ENCODE assay signal across 20 cellular contexts in the genomic region with DNA sequence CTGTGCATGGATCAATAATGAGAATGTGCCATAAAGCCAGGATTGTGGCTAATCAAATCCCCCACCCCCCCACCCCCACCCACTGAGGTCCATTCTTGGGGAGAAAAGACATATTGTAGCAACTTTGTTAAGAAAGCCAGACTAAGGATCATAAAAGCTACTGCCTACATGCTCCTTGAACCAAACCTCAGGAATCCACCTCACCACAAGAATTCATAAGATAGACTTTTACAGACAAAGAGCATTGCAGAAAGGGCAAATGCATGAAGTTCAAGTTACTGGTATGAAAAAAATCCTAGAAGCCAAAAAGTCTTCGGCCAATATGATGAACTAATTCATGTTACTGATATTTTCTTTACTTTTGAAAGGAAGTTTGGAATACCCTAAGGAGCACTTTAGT.
DNase-seq lines count a peak whose midpoint lies in the region; ATAC-seq and TF ChIP-seq lines count a peak whose summit lies in the region.
"Had no signal": no experiment of that assay in that cellular context is flagged by ENCODE, and none has a peak within 500 bp of the region (broad histone marks: within the 10 kb centered on the region; RNA-seq: fewer than 3 reads in every experiment).

No MANE protein-coding gene starts in this region.

- CTCF ChIA-PET in AG04449 (lab: Yijun Ruan, JAX): interaction anchor here (1.2 kb wide), 1 partner anchor 24 kb away, joined by 3 read pairs; no protein-coding TSS in a partner anchor

- no peak overlapping the region for H3K27ac ChIP-seq in brain microvascular endothelial cell
- H3K27ac ChIP-seq in hepatocyte: no peak overlapping the region
- H3K27ac ChIP-seq: heart right ventricle, SJCRH30, skin epidermis, transverse colon had no signal

- H3K27me3 ChIP-seq in brain microvascular endothelial cell (replicated peaks) (no peaks in the 10 kb centered on the region), MG63 (no peaks in the 10 kb centered on the region), hepatocyte (no peaks in the 10 kb centered on the region)
- H3K27me3 ChIP-seq: SJCRH30, transverse colon had no signal

- POLR2A ChIA-PET in AG04449 (lab: Yijun Ruan, JAX): no interaction called here

- no peak for ATAC-seq in GM18520 (IDR thresholded peaks at IDR 0.05; ENCODE audit: unreplicated experiment)
- ATAC-seq: heart right ventricle; stimulated activated effector memory CD8-positive, alpha-beta T cell treated with anti-CD3 and anti-CD28 coated beads, Interleukin-12 subunit alpha, Interleukin-12 subunit beta, amount 100 ng/mL, for 72 hours had no signal

- no peaks in the 10 kb centered on the region for H3K36me3 Mint-ChIP-seq in HFFc6 (ENCODE audit: low read depth)
- H3K36me3 Mint-ChIP-seq: activated naive CD8-positive, alpha-beta T cell treated with anti-CD3 and anti-CD28 coated beads, Interleukin-2, amount 10 ng/mL, durations not matched to agents 7 days and 5 days; stimulated activated effector memory CD8-positive, alpha-beta T cell treated with anti-CD3 and anti-CD28 coated beads, Interleukin-12 subunit alpha, Interleukin-12 subunit beta, amount 100 ng/mL, for 72 hours had no signal

- no peaks in the 10 kb centered on the region for H3K79me2 ChIP-seq in hepatocyte

- in situ Hi-C loops in brain microvascular endothelial cell (cut with HindIII; ENCODE audit: low pct_ligation_motif_present, low sequenced_read_pairs): no loop called here

- H3K36me3 ChIP-seq in brain microvascular endothelial cell (replicated peaks) (no peaks in the 10 kb centered on the region), MG63 (no peaks in the 10 kb centered on the region), hepatocyte (replicated peaks; ENCODE audit: insufficient read depth, low read depth) (no peaks in the 10 kb centered on the region)
- H3K36me3 ChIP-seq: heart right ventricle, SJCRH30, transverse colon had no signal

- H3K9me2 ChIP-seq in hepatocyte (replicated peaks; ENCODE audit: insufficient read depth): no peaks in the 10 kb centered on the region

- H3K4me3 ChIP-seq in AG04449 (ENCODE audit: low read depth, low read length) (no peak overlapping the region), brain microvascular endothelial cell (ENCODE audit: low read depth, low read length) (no peak overlapping the region), MG63 (no peak overlapping the region), hepatocyte (no peak overlapping the region)
- H3K4me3 ChIP-seq: heart right ventricle, SJCRH30, skin epidermis, transverse colon had no signal

- no peaks in the 10 kb centered on the region for H3K4me1 Mint-ChIP-seq in HFFc6 (ENCODE audit: low read depth)
- H3K4me1 Mint-ChIP-seq: activated naive CD8-positive, alpha-beta T cell treated with anti-CD3 and anti-CD28 coated beads, Interleukin-2, amount 10 ng/mL, durations not matched to agents 7 days and 5 days; stimulated activated effector memory CD8-positive, alpha-beta T cell treated with anti-CD3 and anti-CD28 coated beads, Interleukin-12 subunit alpha, Interleukin-12 subunit beta, amount 100 ng/mL, for 72 hours had no signal

- DNase-seq in AG04449 (ENCODE audit: low read depth, low spot score): peak; percentile 57
- DNase-seq in HFFc6: peak; percentile 44
- peak; percentile 65 for DNase-seq in brain microvascular endothelial cell
- peak; percentile 66 for DNase-seq in kidney glomerular epithelial cell (lab: John Stamatoyannopoulos, UW)
- DNase-seq in CD1c-positive myeloid dendritic cell (ENCODE audit: extremely low spot score): no peak
- no peak for DNase-seq in MG63
- no peak for DNase-seq in hepatocyte (ENCODE audit: low spot score)
- DNase-seq: activated CD4-positive, alpha-beta T cell treated with anti-CD3 and anti-CD28 coated beads, Interleukin-2, amount 50 U/mL, for 48 hours; activated naive CD8-positive, alpha-beta T cell treated with anti-CD3 and anti-CD28 coated beads, Interleukin-2, amount 10 ng/mL, durations not matched to agents 7 days and 5 days; activated T-cell treated with anti-CD3 and anti-CD28 coated beads, Interleukin-2, amount 50 U/mL, for 48 hours; heart right ventricle; kidney; NCI-H1694 treated with DMSO at 0.1 percent for 48 hours; NCI-H510A; nucleus accumbens; SJCRH30 had no signal

- peaks cover 5% of the 10 kb centered on the region; the same call in 1 of the 2 replicates for H3K27me3 Mint-ChIP-seq in HFFc6 (ENCODE audit: insufficient read depth)

- no peaks in the 10 kb centered on the region for H3K9me3 ChIP-seq in MG63
- H3K9me3 ChIP-seq in hepatocyte (ENCODE audit: low read depth): no peaks in the 10 kb centered on the region
- H3K9me3 ChIP-seq: heart right ventricle, SJCRH30, transverse colon had no signal

- H3K4me1 ChIP-seq in hepatocyte (ENCODE audit: insufficient read depth): no peaks in the 10 kb centered on the region
- H3K4me1 ChIP-seq: heart right ventricle, SJCRH30, transverse colon had no signal

- TF ChIP-seq CTCF in AG04449 (IDR thresholded peaks at IDR 0.05; ENCODE audit: insufficient read depth, low read length, missing control alignments): no peak
- TF ChIP-seq CTCF in HFFc6 (IDR thresholded peaks at IDR 0.05): no peak
- no peak for TF ChIP-seq CTCF in brain microvascular endothelial cell (IDR thresholded peaks at IDR 0.05; ENCODE audit: low read depth, low read length, missing control alignments)
- TF ChIP-seq CTCF in hepatocyte (IDR thresholded peaks at IDR 0.05; ENCODE audit: poor library complexity): no peak

- no peak overlapping the region for H2AFZ ChIP-seq in hepatocyte

- no peaks in the 10 kb centered on the region for H3K9me3 Mint-ChIP-seq in HFFc6
- H3K9me3 Mint-ChIP-seq: stimulated activated effector memory CD8-positive, alpha-beta T cell treated with anti-CD3 and anti-CD28 coated beads, Interleukin-12 subunit alpha, Interleukin-12 subunit beta, amount 100 ng/mL, for 72 hours had no signal

- no peak overlapping the region for H3K27ac Mint-ChIP-seq in HFFc6
- H3K27ac Mint-ChIP-seq: activated naive CD8-positive, alpha-beta T cell treated with anti-CD3 and anti-CD28 coated beads, Interleukin-2, amount 10 ng/mL, durations not matched to agents 7 days and 5 days; stimulated activated effector memory CD8-positive, alpha-beta T cell treated with anti-CD3 and anti-CD28 coated beads, Interleukin-12 subunit alpha, Interleukin-12 subunit beta, amount 100 ng/mL, for 72 hours had no signal

- no peak overlapping the region for H3K4me2 ChIP-seq in hepatocyte

- H3K4me3 Mint-ChIP-seq in HFFc6: no peak overlapping the region
- H3K4me3 Mint-ChIP-seq: activated naive CD8-positive, alpha-beta T cell treated with anti-CD3 and anti-CD28 coated beads, Interleukin-2, amount 10 ng/mL, durations not matched to agents 7 days and 5 days; stimulated activated effector memory CD8-positive, alpha-beta T cell treated with anti-CD3 and anti-CD28 coated beads, Interleukin-12 subunit alpha, Interleukin-12 subunit beta, amount 100 ng/mL, for 72 hours had no signal

- no peaks in the 10 kb centered on the region for H4K20me1 ChIP-seq in hepatocyte (ENCODE audit: insufficient read depth, poor library complexity, severe bottlenecking)

- WGBS in hepatocyte (ENCODE audit: low lambda C conversion rate, missing lambda C conversion rate): 75% methylated on average over 1 of the region's 1 CpG

Comparison
In these comparisons a context has a peak if more than half of its experiments do, and no peak if none do; other contexts are left out.
1. DNase-seq: peak in AG04449 (single experiment), HFFc6 (single experiment), brain microvascular endothelial cell (single experiment) and kidney glomerular epithelial cell (single experiment); none in CD1c-positive myeloid dendritic cell (single experiment), MG63 (single experiment) and hepatocyte (single experiment).